ENCODE assay signal across 1 cellular context in genomic region chr17:51346218-51346982, GRCh38.
TF ChIP-seq lines count a peak whose summit lies in the region.

No MANE protein-coding gene starts in this region.

TF ChIP-seq in HepG2, 621 proteins besides CTCF, POLR2A, EP300 and RAD21 (continued from another document):
- TF ChIP-seq ZBTB43 (CRISPR knock-in tag; conservative IDR thresholded peaks at IDR 0.05) = peak; percentile 64
- no peak for TF ChIP-seq CREB1 (IDR thresholded peaks at IDR 0.05)
- peak; percentile 36; the same call in 1 of the 2 replicates for TF ChIP-seq CREB1 (CRISPR knock-in tag; IDR thresholded peaks at IDR 0.05)
- TF ChIP-seq FOXA3 (CRISPR knock-in tag; IDR thresholded peaks at IDR 0.05) = peak; percentile 83; the same call in 1 of the 2 replicates
- TF ChIP-seq XRCC5 (optimal IDR thresholded peaks at IDR 0.05; ENCODE audit: low read length) = peak; percentile 63
- TF ChIP-seq ZNF468 (CRISPR knock-in tag; IDR thresholded peaks at IDR 0.05) = no peak
- TF ChIP-seq NCOA2 (CRISPR knock-in tag; IDR thresholded peaks at IDR 0.05) = peak; percentile 67
- TF ChIP-seq HOXA7 (CRISPR knock-in tag; IDR thresholded peaks at IDR 0.05) = no peak
- no peak for TF ChIP-seq MEF2D (CRISPR knock-in tag; IDR thresholded peaks at IDR 0.05)
- TF ChIP-seq ZNF30 (CRISPR knock-in tag; IDR thresholded peaks at IDR 0.05) = no peak
- TF ChIP-seq MLX (CRISPR knock-in tag; IDR thresholded peaks at IDR 0.05) = 0 out of 2 replicates have a peak, but pooled peaks have one; percentile 12
- peak; percentile 78 for TF ChIP-seq ZNF644 (CRISPR knock-in tag; IDR thresholded peaks at IDR 0.05; ENCODE audit: low read depth)
- TF ChIP-seq SNAPC5 (CRISPR knock-in tag; IDR thresholded peaks at IDR 0.05; ENCODE audit: borderline replicate concordance) = 0 out of 2 replicates have a peak, but pooled peaks have one; percentile 71
- TF ChIP-seq POGZ (CRISPR knock-in tag; IDR thresholded peaks at IDR 0.05) = peak; percentile 28; the same call in 1 of the 2 replicates
- peak; percentile 77 for TF ChIP-seq GATAD2A (CRISPR knock-in tag; IDR thresholded peaks at IDR 0.05)
- peak in 1 of 2 experiments; percentile 55; a peak in 1 of 4 replicates for TF ChIP-seq ATF4 (CRISPR knock-in tag; IDR thresholded peaks at IDR 0.05)
- no peak for TF ChIP-seq PHF8 (CRISPR knock-in tag; IDR thresholded peaks at IDR 0.05)
- 0 out of 2 replicates have a peak, but pooled peaks have one; percentile 34 for TF ChIP-seq KAT8 (CRISPR knock-in tag; IDR thresholded peaks at IDR 0.05)
- 0 out of 2 replicates have a peak, but pooled peaks have one; percentile 31 for TF ChIP-seq MED1 (CRISPR knock-in tag; IDR thresholded peaks at IDR 0.05)
- peak; percentile 52; the same call in 1 of the 2 replicates for TF ChIP-seq MIXL1 (CRISPR knock-in tag; IDR thresholded peaks at IDR 0.05)
- TF ChIP-seq ZNF12 (CRISPR knock-in tag; IDR thresholded peaks at IDR 0.05) = no peak
- TF ChIP-seq RCOR2 (CRISPR knock-in tag; IDR thresholded peaks at IDR 0.05) = peak; percentile 67; the same call in 1 of the 2 replicates
- peak; percentile 86 for TF ChIP-seq ARID3A (IDR thresholded peaks at IDR 0.05; ENCODE audit: low read depth, low read length)
- no peak; the same call in 1 of the 2 replicates for TF ChIP-seq NR2C2 (CRISPR knock-in tag; IDR thresholded peaks at IDR 0.05; ENCODE audit: borderline replicate concordance)
- TF ChIP-seq ZMYM2 (CRISPR knock-in tag; IDR thresholded peaks at IDR 0.05) = no peak
- TF ChIP-seq TEAD3 (CRISPR knock-in tag; optimal IDR thresholded peaks at IDR 0.05; ENCODE audit: borderline replicate concordance) = peak; percentile 88
- no peak for TF ChIP-seq FOXP1 (IDR thresholded peaks at IDR 0.05)
- TF ChIP-seq FOXP1 (CRISPR knock-in tag; IDR thresholded peaks at IDR 0.05) = peak; percentile 94
- TF ChIP-seq HOXA5 (CRISPR knock-in tag; IDR thresholded peaks at IDR 0.05) = 0 out of 2 replicates have a peak, but pooled peaks have one; percentile 38
- TF ChIP-seq HDAC1 (CRISPR knock-in tag; IDR thresholded peaks at IDR 0.05) = peak; percentile 38
- no peak for TF ChIP-seq GATAD1 (CRISPR knock-in tag; IDR thresholded peaks at IDR 0.05)
- TF ChIP-seq ZNF263 (CRISPR knock-in tag; IDR thresholded peaks at IDR 0.05) = no peak
- 0 out of 2 replicates have a peak, but pooled peaks have one; percentile 59 for TF ChIP-seq KDM3A (CRISPR knock-in tag; IDR thresholded peaks at IDR 0.05; ENCODE audit: low read depth)
- TF ChIP-seq HOMEZ (CRISPR knock-in tag; IDR thresholded peaks at IDR 0.05; ENCODE audit: low read depth) = 0 out of 2 replicates have a peak, but pooled peaks have one; percentile 31
- TF ChIP-seq KLF16 (CRISPR knock-in tag; IDR thresholded peaks at IDR 0.05) = peak in 1 of 2 experiments; percentile 44; a peak in 1 of 4 replicates
- no peak for TF ChIP-seq KAT2B (IDR thresholded peaks at IDR 0.05; ENCODE audit: borderline replicate concordance, low read depth, low read length)
- TF ChIP-seq BCL6 (CRISPR knock-in tag; IDR thresholded peaks at IDR 0.05) = peak; percentile 58
- peak; percentile 54; the same call in 1 of the 2 replicates for TF ChIP-seq ONECUT2 (CRISPR knock-in tag; IDR thresholded peaks at IDR 0.05)
- peak; percentile 71 for TF ChIP-seq ELF3 (CRISPR knock-in tag; IDR thresholded peaks at IDR 0.05)
- no peak for TF ChIP-seq THAP9 (CRISPR knock-in tag; IDR thresholded peaks at IDR 0.05; ENCODE audit: borderline replicate concordance)
- TF ChIP-seq CSRNP1 (CRISPR knock-in tag; IDR thresholded peaks at IDR 0.05) = 0 out of 2 replicates have a peak, but pooled peaks have one; percentile 68
- TF ChIP-seq SOX6 (IDR thresholded peaks at IDR 0.05) = no peak
- peak; percentile 85 for TF ChIP-seq SOX6 (CRISPR knock-in tag; IDR thresholded peaks at IDR 0.05)
- no peak for TF ChIP-seq ZFAT (CRISPR knock-in tag; conservative IDR thresholded peaks at IDR 0.05)
- TF ChIP-seq YY1 (IDR thresholded peaks at IDR 0.05; ENCODE audit: insufficient read depth, insufficient replicate concordance, low read depth, low read length) = no peak
- peak; percentile 51 for TF ChIP-seq HNF4A (CRISPR knock-in tag; IDR thresholded peaks at IDR 0.05)
- TF ChIP-seq SSRP1 (CRISPR knock-in tag; IDR thresholded peaks at IDR 0.05) = 0 out of 2 replicates have a peak, but pooled peaks have one; percentile 29
- TF ChIP-seq HOXA3 (CRISPR knock-in tag; IDR thresholded peaks at IDR 0.05) = peak; percentile 42; the same call in 1 of the 2 replicates
- no peak for TF ChIP-seq GRHL1 (CRISPR knock-in tag; conservative IDR thresholded peaks at IDR 0.05)
- peak; percentile 12 for TF ChIP-seq ZFP36 (IDR thresholded peaks at IDR 0.05; ENCODE audit: borderline replicate concordance, low read depth, low read length, partially characterized antibody)
- TF ChIP-seq PAXIP1 (CRISPR knock-in tag; conservative IDR thresholded peaks at IDR 0.05) = peak; percentile 77
